Comparison of ENCODE assay signal across 9 cellular contexts in the genomic region with DNA sequence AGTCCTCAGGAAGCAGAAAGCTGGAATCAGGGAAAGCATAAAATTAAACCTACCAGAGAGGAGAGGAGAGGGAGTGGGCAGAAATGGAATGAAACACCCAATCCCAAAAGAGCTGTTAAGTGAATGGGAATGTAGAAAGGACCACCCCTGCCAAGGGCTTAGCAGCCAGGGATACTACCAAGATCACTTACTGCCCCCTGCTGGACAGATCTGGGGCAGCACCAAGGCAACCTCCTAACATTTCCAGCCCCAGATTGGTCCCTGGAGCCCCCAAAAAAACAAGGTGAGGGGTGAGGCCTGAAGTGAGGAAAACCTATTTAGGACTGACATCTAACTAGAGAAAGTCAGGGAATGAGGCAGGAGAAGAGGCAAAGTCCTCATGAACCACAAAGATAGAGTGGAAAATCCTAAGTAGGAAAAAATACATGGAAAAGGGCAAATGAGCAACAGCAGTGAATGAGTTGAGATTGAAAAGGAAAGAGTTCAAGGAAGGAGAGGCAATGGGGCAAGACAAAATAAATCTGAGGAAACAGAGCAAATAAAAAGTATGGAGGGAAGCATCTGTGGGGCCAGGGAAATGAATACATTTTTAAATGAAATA. TPM values are rescaled to one million over a fixed set of nuclear protein-coding genes. Genes with fewer than 3 reads are reported as not detected.
DNase-seq lines count a peak whose midpoint lies in the region; ATAC-seq, FAIRE-seq and TF ChIP-seq lines count a peak whose summit lies in the region.
"Had no signal": no experiment of that assay in that cellular context is flagged by ENCODE, and none has a peak within 500 bp of the region (broad histone marks: within the 10 kb centered on the region; RNA-seq: fewer than 3 reads in every experiment).

No MANE protein-coding gene starts in this region.

- POLR2A ChIA-PET in AG04450 (lab: Yijun Ruan, JAX): interaction anchor here (1.0 to 2.2 kb wide), 3 partner anchors 11 to 84 kb away, joined by 3 to 8 read pairs (median 4); a partner anchor contains a TSS

- no peak overlapping the region for H3K27ac ChIP-seq in AG04450 (ENCODE audit: low read depth, low read length)

- FAIRE-seq in GM18507 (lab: Jason Lieb, UNC): peak; percentile 72

- TF ChIP-seq CTCF in AG04450 (IDR thresholded peaks at IDR 0.05; ENCODE audit: low read depth, low read length): peak; percentile 95

- no peak overlapping the region for H3K4me3 ChIP-seq in AG04450 (ENCODE audit: low read depth, low read length)

- no peak for ATAC-seq in GM18868 (IDR thresholded peaks at IDR 0.05; ENCODE audit: unreplicated experiment)

- DNase-seq in AG04450 (ENCODE audit: low read depth, low spot score) (peak; percentile 59), GM18507 (ENCODE audit: extremely low spot score, insufficient read length, low read depth) (peak; percentile 55), NCI-H748 treated with DMSO at 0.1 percent for 48 hours (lab: John Stamatoyannopoulos, UW) (peak; percentile 34), dermis microvascular lymphatic vessel endothelial cell (ENCODE audit: low read depth in 2 of 2) (peak; percentile 45 to 78), medulla oblongata (ENCODE audit: extremely low spot score) (peak; percentile 69)
- peak; percentile 87 to 88 for DNase-seq in activated CD4-positive, alpha-beta T cell treated with anti-CD3 and anti-CD28 coated beads, Interleukin-2, amount 50 U/mL, for 48 hours
- peak; percentile 62 for DNase-seq in stimulated activated CD8-positive, alpha-beta memory T cell treated with anti-CD3 and anti-CD28 coated beads, Interleukin-15, amount 100 ng/mL, for 24 hours (ENCODE audit: low read depth)

- CTCF ChIA-PET in AG04450 (lab: Charles Lee): interaction anchor here (0.6 to 9.7 kb wide), 41 partner anchors 9 to 183 kb away, joined by 3 to 140 read pairs (median 4); a partner anchor contains a TSS

- H3K9me3 ChIP-seq in AG04450 (ENCODE audit: control insufficient read depth, insufficient read depth, low read length): no peaks in the 10 kb centered on the region

- no peaks in the 10 kb centered on the region for H3K27me3 ChIP-seq in AG04450 (ENCODE audit: control insufficient read depth, insufficient read depth, low read length)

RNA-seq across cellular contexts. Expression of a gene that starts 11.2 kb away (rescaled TPM):
- polyA plus RNA-seq in AG04450 (2011; rRNA removed): 85.9 and 99.2 TPM in 2 replicates
- 47.0 and 50.5 TPM in 2 replicates for polyA minus RNA-seq in AG04450 (2011; rRNA and poly(A)+ RNA removed)
- total RNA-seq in dermis microvascular lymphatic vessel endothelial cell: 9.9 and 12.3 TPM in 2 replicates

RNA-seq across cellular contexts. Expression of a gene that starts 20.8 kb away (rescaled TPM):
- polyA plus RNA-seq in AG04450 (2011; rRNA removed): 260 TPM in 2 replicates
- polyA minus RNA-seq in AG04450 (2011; rRNA and poly(A)+ RNA removed): 129 and 145 TPM in 2 replicates
- total RNA-seq in dermis microvascular lymphatic vessel endothelial cell: 40.7 and 50.4 TPM in 2 replicates

RNA-seq across cellular contexts. Expression of a gene that starts 35.1 kb away (rescaled TPM):
- polyA plus RNA-seq in AG04450 (2011; rRNA removed): 0.24 and 0.26 TPM in 2 replicates
- polyA minus RNA-seq in AG04450 (2011; rRNA and poly(A)+ RNA removed): 0.09 and 0.18 TPM in 2 replicates
- total RNA-seq in dermis microvascular lymphatic vessel endothelial cell: 0.13 TPM in 2 replicates

RNA-seq across cellular contexts. Expression of a gene that starts 41.6 kb away (rescaled TPM):
- not detected in 2 replicates for polyA plus RNA-seq in AG04450 (2011; rRNA removed)
- not detected in 2 replicates for polyA minus RNA-seq in AG04450 (2011; rRNA and poly(A)+ RNA removed)
- total RNA-seq in dermis microvascular lymphatic vessel endothelial cell: not detected in 2 replicates
- total RNA-seq: urinary bladder had no signal
- polyA plus RNA-seq: urinary bladder had no signal

Comparison
In these comparisons a context has a peak if more than half of its experiments do, and no peak if none do; other contexts are left out.
1. DNase-seq: peak in every context shown above with its lines; median percentile 88 in activated CD4-positive, alpha-beta T cell treated with anti-CD3 and anti-CD28 coated beads, Interleukin-2, amount 50 U/mL, for 48 hours; 69 in medulla oblongata; 62 in stimulated activated CD8-positive, alpha-beta memory T cell treated with anti-CD3 and anti-CD28 coated beads, Interleukin-15, amount 100 ng/mL, for 24 hours; 62 in dermis microvascular lymphatic vessel endothelial cell; 59 in AG04450; 55 in GM18507; 34 in NCI-H748 treated with DMSO at 0.1 percent for 48 hours.